8 cellular contexts compared by ENCODE assay signal in genomic region chr1:15886613-15887167, GRCh38. TPM values are rescaled to one million over a fixed set of nuclear protein-coding genes. Genes with fewer than 3 reads are reported as not detected.
DNase-seq lines count a peak whose midpoint lies in the region; ATAC-seq and TF ChIP-seq lines count a peak whose summit lies in the region.

No MANE protein-coding gene starts in this region.

- POLR2A ChIA-PET in T-cell (lab: Charles Lee) = no interaction called here

- H3K27ac Mint-ChIP-seq in T-cell (peak overlapping the region in 1 of 2 donors; percentile 69), glutamatergic neuron (ENCODE audit: unreplicated experiment) (peak overlapping the region; percentile 31)

- H3K4me3 ChIP-seq in skeletal muscle cell (ENCODE audit: low read depth, low read length) = peak overlapping the region; percentile 43

- intact Hi-C loops in sciatic nerve (cut with DNase I) = no loop called here

- H3K9me3 Mint-ChIP-seq in T-cell = no peaks in the 10 kb centered on the region
- H3K9me3 Mint-ChIP-seq in glutamatergic neuron (ENCODE audit: unreplicated experiment) = no peaks in the 10 kb centered on the region

- peak; percentile 5 for ATAC-seq in GM18907 (IDR thresholded peaks at IDR 0.05; ENCODE audit: unreplicated experiment)
- peak in 1 of 4 experiments; percentile 20 for ATAC-seq in T-cell (replicated peaks in 1 of 4)
- no peak for ATAC-seq in HG03139 (IDR thresholded peaks at IDR 0.05; ENCODE audit: unreplicated experiment)
- no peak for ATAC-seq in sciatic nerve

- no peak for TF ChIP-seq CTCF in glutamatergic neuron (IDR thresholded peaks at IDR 0.05; ENCODE audit: partially characterized antibody, unreplicated experiment)

- H3K27me3 Mint-ChIP-seq in T-cell (no peaks in the 10 kb centered on the region), glutamatergic neuron (ENCODE audit: unreplicated experiment) (no peaks in the 10 kb centered on the region)

- H3K4me3 Mint-ChIP-seq in T-cell (peak overlapping the region; percentile 51 to 66 (median 61)), glutamatergic neuron (ENCODE audit: unreplicated experiment) (peak overlapping the region; percentile 69)

- H3K36me3 Mint-ChIP-seq in T-cell = peaks cover 10% of the 10 kb centered on the region
- no peaks in the 10 kb centered on the region for H3K36me3 Mint-ChIP-seq in glutamatergic neuron (ENCODE audit: unreplicated experiment)

- CTCF ChIA-PET in T-cell (lab: Charles Lee) = interaction anchor here in 1 of 2 donors (0.7 to 1.7 kb wide), 2 partner anchors 18 to 71 kb away, joined by 3 to 5 read pairs; no protein-coding TSS in a partner anchor

- peaks cover 59 to 62% (median 61%) of the 10 kb centered on the region in 3 donors for H3K4me1 Mint-ChIP-seq in T-cell
- peaks cover 12% of the 10 kb centered on the region for H3K4me1 Mint-ChIP-seq in glutamatergic neuron (ENCODE audit: low read depth, unreplicated experiment)

- DNase-seq in T-cell (no peak), glutamatergic neuron (no peak), skeletal muscle cell (ENCODE audit: low read depth) (no peak), superior temporal gyrus (ENCODE audit: extremely low spot score) (no peak), sciatic nerve (ENCODE audit: low spot score) (no peak), activated gamma-delta T cell treated with Interleukin-2 at 50 U/mL for 16 hours (no peak)

RNA-seq across cellular contexts. Expression of gene SPEN, which starts 39.2 kb away (rescaled TPM):
- total RNA-seq in T-cell (10 to 100 TPM; 69.9 to 81.1 (median 72.1) TPM), glutamatergic neuron (ENCODE audit: unreplicated experiment) (52.4 TPM), sciatic nerve (97.7 TPM)
